ENCODE assay signal across 9 cellular contexts in genomic region chr12:75641031-75641780, GRCh38.
DNase-seq lines count a peak whose midpoint lies in the region; ATAC-seq and TF ChIP-seq lines count a peak whose summit lies in the region.
"Had no signal": no experiment of that assay in that cellular context is flagged by ENCODE, and none has a peak within 500 bp of the region (broad histone marks: within the 10 kb centered on the region; RNA-seq: fewer than 3 reads in every experiment).

No MANE protein-coding gene starts in this region.

- H3K36me3 ChIP-seq in SJSA1, result no peaks in the 10 kb centered on the region

- H3K27me3 ChIP-seq in SJSA1 (replicated peaks), result no peaks in the 10 kb centered on the region

- H3K4me3 ChIP-seq in SJSA1, result no peak overlapping the region
- H3K4me3 ChIP-seq: lung had no signal

- peak; percentile 100 for ATAC-seq in GM19043 (IDR thresholded peaks at IDR 0.05; ENCODE audit: low read depth, unreplicated experiment)
- peak; percentile 100 for ATAC-seq in HG03135 (IDR thresholded peaks at IDR 0.05; ENCODE audit: unreplicated experiment)

- no peak for TF ChIP-seq POLR2A in erythroblast (IDR thresholded peaks at IDR 0.05; ENCODE audit: low read length)

- H3K4me1 ChIP-seq in SJSA1 (replicated peaks), result peaks cover 30% of the 10 kb centered on the region

- H3K27ac ChIP-seq in SJSA1, result peak overlapping the region; percentile 86

- peak; percentile 67 for DNase-seq in AG08395 (ENCODE audit: low spot score)
- peak; percentile 66 to 68 for DNase-seq in SJSA1 (ENCODE audit: low read depth in 1 of 2, low spot score in 2 of 2)
- DNase-seq in central memory CD4-positive, alpha-beta T cell, result peak; percentile 5
- DNase-seq in stimulated activated CD4-positive, alpha-beta T cell treated with anti-CD3 and anti-CD28 coated beads, Interleukin-15, amount 100 ng/mL, for 24 hours, result peak; percentile 62
- no peak for DNase-seq in HUDEP-2 (lab: John Stamatoyannopoulos, UW; ENCODE audit: unreplicated experiment in 76 of 76)
- no peak for DNase-seq in erythroblast (lab: John Stamatoyannopoulos, UW)

- no peaks in the 10 kb centered on the region for H3K9me3 ChIP-seq in SJSA1 (replicated peaks)

Comparison
In these comparisons a context has a peak if more than half of its experiments do, and no peak if none do; other contexts are left out.
1. DNase-seq: peak in AG08395 (single experiment), SJSA1 (2 of 2), central memory CD4-positive, alpha-beta T cell (single experiment) and stimulated activated CD4-positive, alpha-beta T cell treated with anti-CD3 and anti-CD28 coated beads, Interleukin-15, amount 100 ng/mL, for 24 hours (single experiment); none in HUDEP-2 (0 of 76) and erythroblast (0 of 2).